Comparison of ENCODE assay signal across 15 cellular contexts in the genomic region with DNA sequence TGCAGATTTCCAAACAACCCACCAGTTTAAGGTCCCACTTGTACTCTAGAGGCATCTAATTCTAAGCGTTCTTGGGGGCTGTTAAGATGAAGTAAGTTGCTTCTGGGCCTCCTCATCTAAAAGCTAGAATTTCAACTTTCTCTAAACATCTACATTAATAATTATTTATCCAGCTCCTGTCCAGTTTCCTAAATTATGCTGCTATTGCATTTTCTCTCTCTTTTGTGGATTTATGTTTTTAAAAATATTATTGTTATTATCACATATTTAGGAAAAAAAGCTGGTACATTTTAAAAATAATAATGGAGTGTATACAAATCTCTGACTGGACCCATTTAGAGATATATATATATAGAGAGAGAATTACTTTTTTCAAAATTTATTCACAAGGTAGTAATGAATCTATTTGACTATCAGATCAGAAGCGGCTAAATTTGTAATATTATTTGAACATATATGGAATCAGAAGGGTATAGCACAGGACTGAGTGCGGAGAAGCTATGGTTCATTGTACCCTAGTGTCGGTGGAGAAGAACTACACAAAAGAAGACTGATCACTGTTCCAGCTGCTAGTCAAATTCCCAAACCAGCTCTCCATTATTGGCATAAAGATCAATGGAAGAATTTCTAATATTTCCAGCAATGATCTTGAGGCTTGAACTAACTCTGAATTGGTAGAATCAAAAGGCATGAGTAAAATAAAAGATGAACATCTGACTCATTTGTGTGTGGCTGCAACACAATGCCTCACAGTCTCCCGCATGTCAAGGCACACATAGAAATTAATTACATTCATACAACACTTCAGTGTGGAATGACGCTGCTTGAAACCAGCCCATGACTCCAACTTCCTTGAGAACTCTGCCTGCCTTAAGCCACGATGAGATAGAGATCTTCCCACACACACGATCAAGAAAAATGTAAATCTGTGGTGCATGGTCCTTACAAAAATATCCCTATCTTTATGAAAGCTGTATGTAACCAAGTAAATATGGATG.
DNase-seq lines count a peak whose midpoint lies in the region; FAIRE-seq and TF ChIP-seq lines count a peak whose summit lies in the region.
"Had no signal": no experiment of that assay in that cellular context is flagged by ENCODE, and none has a peak within 500 bp of the region (broad histone marks: within the 10 kb centered on the region; RNA-seq: fewer than 3 reads in every experiment).

No MANE protein-coding gene starts in this region.

- no peaks in the 10 kb centered on the region for H3K27me3 Mint-ChIP-seq in activated T-helper 2 cell treated with anti-CD3 and anti-CD28 coated beads, Interferon-gamma antibody, Interleukin-2, Interleukin-4, amounts not matched to agents 10 μg/mL and 5 μg/mL and 100 μg/mL, durations not matched to agents 14 hours and 24 hours and 36 hours (ENCODE audit: low read depth)
- H3K27me3 Mint-ChIP-seq: dendritic cell treated with granulocyte-macrophage colony-stimulating factor and Interleukin-4, amounts not matched to agents 40 ng/mL and 50 ng/mL, for 4 days had no signal

- H3K9me1 ChIP-seq in keratinocyte (ENCODE audit: control insufficient read depth, extremely low read depth, insufficient read depth, low read length) = no peaks in the 10 kb centered on the region

- H3K4me1 Mint-ChIP-seq in activated T-helper 2 cell treated with anti-CD3 and anti-CD28 coated beads, Interferon-gamma antibody, Interleukin-2, Interleukin-4, amounts not matched to agents 10 μg/mL and 5 μg/mL and 100 μg/mL, durations not matched to agents 14 hours and 24 hours and 36 hours (ENCODE audit: low read depth) = peaks cover 23% of the 10 kb centered on the region

- H3K9me3 ChIP-seq in keratinocyte (ENCODE audit: control insufficient read depth, low read depth, low read length) = no peaks in the 10 kb centered on the region

- H3K36me3 ChIP-seq in keratinocyte (ENCODE audit: control insufficient read depth in 2 of 2, extremely low read depth in 1 of 2, insufficient read depth in 2 of 2, low read length in 2 of 2) = no peaks in the 10 kb centered on the region

- H3K27ac ChIP-seq in keratinocyte (ENCODE audit: control insufficient read depth, insufficient read depth, low read length) = peak overlapping the region; percentile 0
- H3K27ac ChIP-seq in substantia nigra (ENCODE audit: low read depth, low read length, poor library complexity, severe bottlenecking) = no peak overlapping the region
- H3K27ac ChIP-seq: 22Rv1 had no signal

- no peak overlapping the region for H3K4me3 ChIP-seq in keratinocyte (ENCODE audit: control insufficient read depth in 2 of 3, extremely low read depth in 1 of 3, insufficient read depth in 2 of 3, low read depth in 1 of 3, low read length in 3 of 3)

- peak; percentile 95 for FAIRE-seq in keratinocyte (lab: Jason Lieb, UNC)
- FAIRE-seq: GM12892, H1 had no signal

- no peak overlapping the region for H3K9ac ChIP-seq in keratinocyte (ENCODE audit: control insufficient read depth, extremely low read depth, insufficient read depth, low read length)

- no peaks in the 10 kb centered on the region for H3K36me3 Mint-ChIP-seq in activated T-helper 2 cell treated with anti-CD3 and anti-CD28 coated beads, Interferon-gamma antibody, Interleukin-2, Interleukin-4, amounts not matched to agents 10 μg/mL and 5 μg/mL and 100 μg/mL, durations not matched to agents 14 hours and 24 hours and 36 hours (ENCODE audit: low read depth)

- H3K79me2 ChIP-seq in keratinocyte (ENCODE audit: control insufficient read depth, insufficient read depth, low read length) = no peaks in the 10 kb centered on the region

- TF ChIP-seq CTCF in keratinocyte (optimal IDR thresholded peaks at IDR 0.05 in 1 of 3, IDR thresholded peaks at IDR 0.05 in 1 of 3, conservative IDR thresholded peaks at IDR 0.05 in 1 of 3; ENCODE audit: extremely low read depth in 1 of 3, insufficient read depth in 2 of 3, low read length in 3 of 3) = no peak

- dilution Hi-C loops in keratinocyte (cut with MboI; ENCODE audit: extremely low pct_ligation_motif_present, low sequenced_read_pairs) = no loop called here

- DNase-seq in NCI-H82 (lab: John Stamatoyannopoulos, UW) (peak; percentile 0), NCI-H82 treated with DMSO at 0.1 percent for 48 hours (lab: John Stamatoyannopoulos, UW; ENCODE audit: unreplicated experiment) (no peak), Daoy (ENCODE audit: low read depth) (peak; percentile 64), keratinocyte (ENCODE audit: low read depth, low spot score) (peak; percentile 38), C1 segment of cervical spinal cord (lab: John Stamatoyannopoulos, UW) (no peak), substantia nigra (lab: John Stamatoyannopoulos, UW) (no peak), NCI-H1694 (lab: John Stamatoyannopoulos, UW) (no peak)
- no peak for DNase-seq in activated T-helper 2 cell treated with anti-CD3 and anti-CD28 coated beads, Interferon-gamma antibody, Interleukin-2, Interleukin-4, amounts not matched to agents 10 μg/mL and 5 μg/mL and 100 μg/mL, durations not matched to agents 14 hours and 24 hours and 36 hours (ENCODE audit: low spot score)
- DNase-seq: NCI-H2171; NK-92 treated with Interleukin-12 subunit alpha and Interleukin-12 subunit beta, amount 100 ng/mL, for 24 hours; Right ventricle myocardium superior had no signal

- H3K4me2 ChIP-seq in keratinocyte (ENCODE audit: control insufficient read depth, extremely low read depth, insufficient read depth, low read depth, low read length) = peak overlapping the region; percentile 19

- peak overlapping the region; percentile 81 for H3K27ac Mint-ChIP-seq in activated T-helper 2 cell treated with anti-CD3 and anti-CD28 coated beads, Interferon-gamma antibody, Interleukin-2, Interleukin-4, amounts not matched to agents 10 μg/mL and 5 μg/mL and 100 μg/mL, durations not matched to agents 14 hours and 24 hours and 36 hours
- H3K27ac Mint-ChIP-seq: dendritic cell treated with granulocyte-macrophage colony-stimulating factor and Interleukin-4, amounts not matched to agents 40 ng/mL and 50 ng/mL, for 4 days had no signal

- intact Hi-C loops in activated T-helper 2 cell treated with anti-CD3 and anti-CD28 coated beads, Interferon-gamma antibody, Interleukin-2, Interleukin-4, amounts not matched to agents 10 μg/mL and 5 μg/mL and 100 μg/mL, durations not matched to agents 14 hours and 24 hours and 36 hours (cut with micrococcal nuclease) = no loop called here

- H3K27me3 ChIP-seq in keratinocyte (ENCODE audit: control insufficient read depth, extremely low read depth, insufficient read depth, low read length) = no peaks in the 10 kb centered on the region

- H3K4me1 ChIP-seq in keratinocyte (ENCODE audit: control insufficient read depth, extremely low read depth, insufficient read depth, low read length) = peaks cover 9% of the 10 kb centered on the region

- H3K9me3 Mint-ChIP-seq in activated T-helper 2 cell treated with anti-CD3 and anti-CD28 coated beads, Interferon-gamma antibody, Interleukin-2, Interleukin-4, amounts not matched to agents 10 μg/mL and 5 μg/mL and 100 μg/mL, durations not matched to agents 14 hours and 24 hours and 36 hours = no peaks in the 10 kb centered on the region
- H3K9me3 Mint-ChIP-seq: dendritic cell treated with granulocyte-macrophage colony-stimulating factor and Interleukin-4, amounts not matched to agents 40 ng/mL and 50 ng/mL, for 4 days had no signal

- H3K4me3 Mint-ChIP-seq in activated T-helper 2 cell treated with anti-CD3 and anti-CD28 coated beads, Interferon-gamma antibody, Interleukin-2, Interleukin-4, amounts not matched to agents 10 μg/mL and 5 μg/mL and 100 μg/mL, durations not matched to agents 14 hours and 24 hours and 36 hours (ENCODE audit: low read depth) = peak overlapping the region; percentile 30
- H3K4me3 Mint-ChIP-seq: dendritic cell treated with granulocyte-macrophage colony-stimulating factor and Interleukin-4, amounts not matched to agents 40 ng/mL and 50 ng/mL, for 4 days had no signal

- no peaks in the 10 kb centered on the region for H4K20me1 ChIP-seq in keratinocyte (ENCODE audit: control insufficient read depth, extremely low read depth, insufficient read depth, low read length)

- no peak overlapping the region for H2AFZ ChIP-seq in keratinocyte (ENCODE audit: control insufficient read depth, low read length)

Comparison
In these comparisons a context has a peak if more than half of its experiments do, and no peak if none do; other contexts are left out.
1. DNase-seq: peak in NCI-H82 (single experiment), Daoy (single experiment) and keratinocyte (single experiment); none in NCI-H82 treated with DMSO at 0.1 percent for 48 hours (single experiment), activated T-helper 2 cell treated with anti-CD3 and anti-CD28 coated beads, Interferon-gamma antibody, Interleukin-2, Interleukin-4, amounts not matched to agents 10 μg/mL and 5 μg/mL and 100 μg/mL, durations not matched to agents 14 hours and 24 hours and 36 hours (single experiment), C1 segment of cervical spinal cord (0 of 14), substantia nigra (0 of 49) and NCI-H1694 (single experiment).